In genomic region chr4:56958111-56958517, GRCh38 we compare ENCODE assay signal across 8 cellular contexts. TPM values are rescaled to one million over a fixed set of nuclear protein-coding genes. Genes with fewer than 3 reads are reported as not detected.
DNase-seq lines count a peak whose midpoint lies in the region; ATAC-seq and TF ChIP-seq lines count a peak whose summit lies in the region.

No MANE protein-coding gene starts in this region.

- H3K9me3 ChIP-seq in CD4-positive, alpha-beta T cell (ENCODE audit: control insufficient read depth, low read length): no peaks in the 10 kb centered on the region

- CTCF ChIA-PET in CD4-positive, alpha-beta T cell (lab: Charles Lee): no interaction called here

- DNase-seq in HL-60 (ENCODE audit: low read depth in 1 of 2, low spot score in 1 of 2) (peak; percentile 90 to 96), RPMI7951 (ENCODE audit: low read depth) (peak; percentile 71), fibroblast of pulmonary artery (ENCODE audit: low read depth) (peak; percentile 99), osteocyte (ENCODE audit: extremely low spot score, unreplicated experiment) (peak; percentile 64), COLO829 (ENCODE audit: low spot score) (no peak), cerebellum (ENCODE audit: low spot score) (no peak)
- no peak for DNase-seq in CD4-positive, alpha-beta T cell

- no peaks in the 10 kb centered on the region for H3K27me3 ChIP-seq in HL-60 (ENCODE audit: insufficient read depth, poor library complexity, severe bottlenecking)
- no peaks in the 10 kb centered on the region for H3K27me3 ChIP-seq in CD4-positive, alpha-beta T cell (ENCODE audit: control insufficient read depth, insufficient read depth, low read length)

- intact Hi-C loops in CD4-positive, alpha-beta T cell (cut with DNase I, micrococcal nuclease): no loop called here

- ATAC-seq in CD4-positive, alpha-beta T cell (ENCODE audit: poor library complexity): no peak
- no peak for ATAC-seq in GM21723 (IDR thresholded peaks at IDR 0.05; ENCODE audit: unreplicated experiment)

- POLR2A ChIA-PET in CD4-positive, alpha-beta T cell (lab: Charles Lee): interaction anchor here (0.6 to 0.9 kb wide), 2 partner anchors 10 to 21 kb away, joined by 3 to 4 read pairs; partner anchors contain the start of gene POLR2B

- no peak overlapping the region for H3K4me3 Mint-ChIP-seq in osteocyte (ENCODE audit: unreplicated experiment)
- no peak overlapping the region for H3K4me3 Mint-ChIP-seq in CD4-positive, alpha-beta T cell

- H3K27me3 Mint-ChIP-seq in osteocyte (ENCODE audit: unreplicated experiment): no peaks in the 10 kb centered on the region
- H3K27me3 Mint-ChIP-seq in CD4-positive, alpha-beta T cell: no peaks in the 10 kb centered on the region

- no peak overlapping the region for H3K4me3 ChIP-seq in HL-60 (replicated peaks; ENCODE audit: insufficient read depth, low read length)
- peak overlapping the region; percentile 35 for H3K4me3 ChIP-seq in fibroblast of pulmonary artery (replicated peaks; ENCODE audit: low read depth, low read length)

- H3K9me3 Mint-ChIP-seq in osteocyte (ENCODE audit: unreplicated experiment): no peaks in the 10 kb centered on the region
- H3K9me3 Mint-ChIP-seq in CD4-positive, alpha-beta T cell: no peaks in the 10 kb centered on the region

- TF ChIP-seq CTCF in HL-60 (IDR thresholded peaks at IDR 0.05; ENCODE audit: insufficient read depth, low read length): no peak
- TF ChIP-seq CTCF in fibroblast of pulmonary artery (IDR thresholded peaks at IDR 0.05; ENCODE audit: low read length, missing control alignments): no peak
- TF ChIP-seq CTCF in osteocyte (IDR thresholded peaks at IDR 0.05): no peak
- no peak for TF ChIP-seq CTCF in CD4-positive, alpha-beta T cell (IDR thresholded peaks at IDR 0.05)

- peaks cover 12% of the 10 kb centered on the region for H3K36me3 Mint-ChIP-seq in osteocyte (ENCODE audit: unreplicated experiment)
- peaks cover 18% of the 10 kb centered on the region for H3K36me3 Mint-ChIP-seq in CD4-positive, alpha-beta T cell (ENCODE audit: low read depth)

- H3K4me1 Mint-ChIP-seq in osteocyte (ENCODE audit: unreplicated experiment): peaks cover 3% of the 10 kb centered on the region
- H3K4me1 Mint-ChIP-seq in CD4-positive, alpha-beta T cell (ENCODE audit: low read depth): no peaks in the 10 kb centered on the region

- no peak overlapping the region for H3K27ac Mint-ChIP-seq in osteocyte (ENCODE audit: unreplicated experiment)
- H3K27ac Mint-ChIP-seq in CD4-positive, alpha-beta T cell: no peak overlapping the region

- H3K27ac ChIP-seq in HL-60 (replicated peaks): peak overlapping the region; percentile 55
- H3K27ac ChIP-seq in CD4-positive, alpha-beta T cell (ENCODE audit: low read depth, low read length): no peak overlapping the region

RNA-seq across cellular contexts. Expression of gene NOA1, which starts 19.3 kb away (rescaled TPM):
- 10.6 and 11.9 TPM in 2 replicates for total RNA-seq in RPMI7951 (2014; rRNA removed; shearing (Covaris generic))
- total RNA-seq in osteocyte: 20.7 and 21.6 TPM in 2 replicates
- 10 to 100 TPM; 14.3 to 15.6 TPM for total RNA-seq in CD4-positive, alpha-beta T cell
- 12.6 TPM for total RNA-seq in cerebellum

RNA-seq across cellular contexts. Expression of gene POLR2B, which starts 20.6 kb away (rescaled TPM):
- 96.2 and 114 TPM in 2 replicates for total RNA-seq in RPMI7951 (2014; rRNA removed; shearing (Covaris generic))
- 74.2 and 79.4 TPM in 2 replicates for total RNA-seq in osteocyte
- total RNA-seq in CD4-positive, alpha-beta T cell: 10 to 100 TPM; 70.0 to 72.5 TPM
- total RNA-seq in cerebellum: 118 TPM

RNA-seq across cellular contexts. Expression of gene REST, which starts 50.4 kb away (rescaled TPM):
- 20.0 and 27.8 TPM in 2 replicates for total RNA-seq in RPMI7951 (2014; rRNA removed; shearing (Covaris generic))
- total RNA-seq in osteocyte (55.5 and 61.1 TPM in 2 replicates), cerebellum (24.5 TPM)
- total RNA-seq in CD4-positive, alpha-beta T cell: 10 to 100 TPM; 56.8 to 57.6 TPM

Comparison
In these comparisons a context has a peak if more than half of its experiments do, and no peak if none do; other contexts are left out.
1. DNase-seq: peak in HL-60 (2 of 2), RPMI7951 (single experiment), fibroblast of pulmonary artery (single experiment) and osteocyte (single experiment); none in CD4-positive, alpha-beta T cell (0 of 10), COLO829 (single experiment) and cerebellum (single experiment).